Comparison of ENCODE assay signal across 8 cellular contexts in the genomic region with DNA sequence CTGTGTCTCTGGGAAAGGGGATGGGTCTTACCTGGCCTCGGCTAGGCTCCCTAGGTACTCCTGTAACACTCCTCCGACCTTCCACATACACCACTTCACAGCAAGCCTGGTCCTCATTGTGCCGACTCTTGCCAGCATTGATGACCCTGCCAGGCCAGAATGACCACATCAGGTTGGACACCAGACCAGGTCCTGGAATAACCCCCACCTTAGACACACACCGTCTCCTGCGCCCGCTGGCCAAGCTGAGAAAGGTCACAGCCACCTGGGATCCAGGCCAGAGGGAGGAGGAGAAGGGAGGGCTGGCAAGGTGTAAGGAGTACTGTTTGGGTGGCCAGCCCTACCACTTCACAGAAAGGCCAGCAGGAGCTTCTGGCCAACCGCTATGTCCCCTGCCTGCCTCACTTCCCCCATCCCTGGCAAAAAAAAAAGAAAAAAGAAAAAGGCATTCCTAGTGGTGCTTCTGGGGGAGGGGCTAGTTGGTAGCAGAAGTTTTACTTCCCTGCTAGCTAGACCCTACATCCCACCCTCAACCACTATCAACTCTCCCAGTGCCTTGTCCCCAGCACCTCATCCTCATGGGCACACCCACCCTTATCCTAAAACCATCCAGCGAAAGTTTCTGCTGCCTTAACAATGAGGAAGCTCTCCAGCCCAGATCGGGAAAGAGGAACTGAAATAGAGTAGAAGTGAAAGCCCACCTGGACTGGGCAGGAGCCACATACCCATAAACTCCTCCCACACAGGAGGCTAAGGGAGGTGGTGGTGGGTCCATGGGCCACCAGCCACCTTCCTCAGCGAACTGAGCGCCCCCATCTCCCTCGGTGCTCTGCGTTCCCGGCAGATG. TPM values are rescaled to one million over a fixed set of nuclear protein-coding genes. Genes with fewer than 3 reads are reported as not detected.
DNase-seq lines count a peak whose midpoint lies in the region; ATAC-seq, FAIRE-seq and TF ChIP-seq lines count a peak whose summit lies in the region.

No MANE protein-coding gene starts in this region.

- H3K27ac ChIP-seq in kidney (ENCODE audit: low read depth in 2 of 2, low read length in 2 of 2) (no peak overlapping the region), thoracic aorta (peak overlapping the region in 1 of 2 donors; percentile 34)

- TF ChIP-seq CTCF in WTC11 (IDR thresholded peaks at IDR 0.05) (no peak), kidney (IDR thresholded peaks at IDR 0.05; ENCODE audit: borderline replicate concordance, extremely low read depth, insufficient read depth) (peak; percentile 3), thoracic aorta (IDR thresholded peaks at IDR 0.05) (no peak)

- H3K4me1 ChIP-seq in kidney (ENCODE audit: control insufficient read depth in 1 of 2, insufficient read depth in 1 of 2, low read depth in 1 of 2, low read length in 2 of 2): peaks cover 12 to 22% of the 10 kb centered on the region in 2 donors
- H3K4me1 ChIP-seq in thoracic aorta (ENCODE audit: control insufficient read depth in 1 of 2, low read depth in 2 of 2): peaks cover 5 to 18% of the 10 kb centered on the region in 2 donors

- no peak for FAIRE-seq in kidney (lab: Jason Lieb, UNC)

- POLR2A ChIA-PET in WTC11 (lab: Charles Lee): interaction anchor here (0.9 to 1.9 kb wide), 2 partner anchors 9 to 1046 kb away, joined by 3 to 10 read pairs; a partner anchor contains a TSS

- DNase-seq in WTC11 (ENCODE audit: low spot score): no peak
- peak; percentile 70 for DNase-seq in kidney
- no peak for DNase-seq in thoracic aorta (ENCODE audit: low spot score)
- no peak for DNase-seq in COLO829 (ENCODE audit: low spot score)
- no peak for DNase-seq in T1000 (lab: John Stamatoyannopoulos, UW)

- no peaks in the 10 kb centered on the region for H3K9me3 ChIP-seq in kidney (ENCODE audit: control insufficient read depth in 1 of 2, low read length in 2 of 2)
- H3K9me3 ChIP-seq in thoracic aorta: no peaks in the 10 kb centered on the region

- H3K36me3 ChIP-seq in kidney (ENCODE audit: control insufficient read depth in 1 of 2, insufficient read depth in 2 of 2, low read length in 2 of 2) (no peaks in the 10 kb centered on the region), thoracic aorta (no peaks in the 10 kb centered on the region)

- peak overlapping the region; percentile 78 for H3K4me3 Mint-ChIP-seq in WTC11

- no peaks in the 10 kb centered on the region for H3K27me3 ChIP-seq in thoracic aorta (replicated peaks; ENCODE audit: insufficient read depth)

- H3K36me3 Mint-ChIP-seq in WTC11: peaks cover 4% of the 10 kb centered on the region

- H3K27me3 Mint-ChIP-seq in WTC11 (ENCODE audit: low read depth): peaks cover 28% of the 10 kb centered on the region

- peaks cover 50% of the 10 kb centered on the region for H3K4me1 Mint-ChIP-seq in WTC11

- H3K4me3 ChIP-seq in GM08714 (ENCODE audit: low read length) (peak overlapping the region; percentile 59; the same call in 1 of the 2 replicates), kidney (ENCODE audit: low read length in 2 of 2) (peak overlapping the region in 1 of 2 donors; percentile 64), thoracic aorta (peak overlapping the region; percentile 73)

- ATAC-seq in HG02852 (IDR thresholded peaks at IDR 0.05; ENCODE audit: unreplicated experiment): peak; percentile 29
- ATAC-seq in WTC11: no peak
- no peak for ATAC-seq in thoracic aorta (ENCODE audit: insufficient number of reproducible peaks, low FRiP score, low read depth)
- ATAC-seq in GM18519 (IDR thresholded peaks at IDR 0.05; ENCODE audit: low FRiP score, unreplicated experiment): no peak

- CTCF ChIA-PET in WTC11 (lab: Charles Lee): interaction anchor here (0.7 to 12.5 kb wide), 5 partner anchors 16 to 359 kb away, joined by 3 to 373 read pairs (median 41); a partner anchor contains a TSS

- intact Hi-C loops in kidney (cut with DNase I): no loop called here

- H3K9me3 Mint-ChIP-seq in WTC11: no peaks in the 10 kb centered on the region

- H3K27ac Mint-ChIP-seq in WTC11: no peak overlapping the region

- H3K9ac ChIP-seq in kidney (ENCODE audit: low read length in 2 of 2): peak overlapping the region; percentile 18 to 40

TF ChIP-seq in WTC11, 78 proteins besides CTCF, POLR2A, EP300 and RAD21:
- TF ChIP-seq TCF7 (CRISPR knock-in tag; IDR thresholded peaks at IDR 0.05; ENCODE audit: low read depth) (no peak), SMAD4 (CRISPR knock-in tag; IDR thresholded peaks at IDR 0.05) (no peak), ZNF121 (CRISPR knock-in tag; IDR thresholded peaks at IDR 0.05) (no peak), GRHL2 (CRISPR knock-in tag; IDR thresholded peaks at IDR 0.05; ENCODE audit: insufficient replicate concordance, severe bottlenecking) (no peak)

RNA-seq across cellular contexts. Expression of a gene that starts 1.4 kb away (rescaled TPM):
- total RNA-seq in WTC11 (2021) (19.3 to 23.5 TPM (median 22.6 TPM) in 3 replicates), kidney (2.0 TPM), thoracic aorta (1 to 10 TPM; 2.3 to 2.7 TPM)
- polyA plus RNA-seq in kidney (ENCODE audit: insufficient read depth, low read depth, low replicate concordance): 3.4 TPM

RNA-seq across cellular contexts. Expression of a gene that starts 6.8 kb away (rescaled TPM):
- total RNA-seq in WTC11 (2021) (67.9 to 68.9 TPM (median 68.2 TPM) in 3 replicates), kidney (270 TPM), thoracic aorta (100 to 1,000 TPM; 297 to 378 TPM)
- polyA plus RNA-seq in kidney (ENCODE audit: insufficient read depth, low read depth, low replicate concordance): 501 TPM

RNA-seq across cellular contexts. Expression of a gene that starts 39.2 kb away (rescaled TPM):
- total RNA-seq in WTC11 (2021) (80.7 to 99.1 TPM (median 98.8 TPM) in 3 replicates), kidney (62.5 TPM), thoracic aorta (10 to 100 TPM; 28.3 to 31.9 TPM)
- polyA plus RNA-seq in kidney (ENCODE audit: insufficient read depth, low read depth, low replicate concordance): 60.6 TPM
